20 cellular contexts compared by ENCODE assay signal in genomic region chr4:92522371-92522770, GRCh38.
"Had no signal": no experiment of that assay in that cellular context is flagged by ENCODE, and none has a peak within 500 bp of the region (broad histone marks: within the 10 kb centered on the region; RNA-seq: fewer than 3 reads in every experiment).

No MANE protein-coding gene starts in this region.

- H2AFZ ChIP-seq: parathyroid adenoma had no signal

- H3K4me1 ChIP-seq: foreskin keratinocyte, parathyroid adenoma, testis, upper lobe of right lung had no signal

- H3K27me3 ChIP-seq: foreskin keratinocyte, testis, upper lobe of right lung had no signal

- H3K9me3 Mint-ChIP-seq: activated B cell treated with CpG ODN at 0.5 μM for 24 hours; activated CD4-positive, alpha-beta memory T cell treated with anti-CD3 and anti-CD28 coated beads, Interleukin-2, amount 10 ng/mL, durations not matched to agents 7 days and 5 days; activated naive CD8-positive, alpha-beta T cell treated with anti-CD3 and anti-CD28 coated beads, Interleukin-2, amount 10 ng/mL, durations not matched to agents 7 days and 5 days; stimulated activated memory B cell treated with anti-CD40 and anti-IgM and Interleukin-4, amounts not matched to agents 10 μg/mL and 1 μg/mL and 100 μg/mL, for 72 hours had no signal

- H3K4me3 ChIP-seq: lung, testis, upper lobe of right lung had no signal

- DNase-seq: activated B cell treated with CpG ODN at 0.5 μM for 24 hours; activated CD4-positive, alpha-beta memory T cell treated with anti-CD3 and anti-CD28 coated beads, Interleukin-2, amount 10 ng/mL, durations not matched to agents 7 days and 5 days; activated CD4-positive, alpha-beta T cell treated with anti-CD3 and anti-CD28 coated beads for 4 hours; activated naive CD4-positive, alpha-beta T cell treated with Interleukin-2 at 50 U/mL for 16 hours; activated naive CD8-positive, alpha-beta T cell treated with anti-CD3 and anti-CD28 coated beads, Interleukin-2, amount 10 ng/mL, durations not matched to agents 7 days and 5 days; activated T-cell treated with anti-CD3 and anti-CD28 coated beads, Interleukin-2, amount 50 U/mL, for 1 hour; amygdala; foreskin keratinocyte; hippocampal formation; stimulated activated CD4-positive, alpha-beta T cell treated with anti-CD3 and anti-CD28 coated beads, Interleukin-4, amount 100 ng/mL, for 4 hours; T-helper 2 cell; testis; upper lobe of right lung had no signal

- H3K27me3 Mint-ChIP-seq: activated B cell treated with CpG ODN at 0.5 μM for 24 hours; activated CD4-positive, alpha-beta memory T cell treated with anti-CD3 and anti-CD28 coated beads, Interleukin-2, amount 10 ng/mL, durations not matched to agents 7 days and 5 days; activated naive CD8-positive, alpha-beta T cell treated with anti-CD3 and anti-CD28 coated beads, Interleukin-2, amount 10 ng/mL, durations not matched to agents 7 days and 5 days; stimulated activated memory B cell treated with anti-CD40 and anti-IgM and Interleukin-4, amounts not matched to agents 10 μg/mL and 1 μg/mL and 100 μg/mL, for 72 hours had no signal

- H3K9me3 ChIP-seq: testis, upper lobe of right lung had no signal

- H3K4me3 Mint-ChIP-seq: activated B cell treated with CpG ODN at 0.5 μM for 24 hours; activated CD4-positive, alpha-beta memory T cell treated with anti-CD3 and anti-CD28 coated beads, Interleukin-2, amount 10 ng/mL, durations not matched to agents 7 days and 5 days; activated naive CD8-positive, alpha-beta T cell treated with anti-CD3 and anti-CD28 coated beads, Interleukin-2, amount 10 ng/mL, durations not matched to agents 7 days and 5 days; neural crest cell; stimulated activated memory B cell treated with anti-CD40 and anti-IgM and Interleukin-4, amounts not matched to agents 10 μg/mL and 1 μg/mL and 100 μg/mL, for 72 hours had no signal

- H3K79me2 ChIP-seq: parathyroid adenoma had no signal

- H3K9ac ChIP-seq: parathyroid adenoma had no signal

- H3K27ac ChIP-seq: foreskin keratinocyte, parathyroid adenoma, testis, upper lobe of right lung had no signal

- H3K27ac Mint-ChIP-seq: activated B cell treated with CpG ODN at 0.5 μM for 24 hours; activated CD4-positive, alpha-beta memory T cell treated with anti-CD3 and anti-CD28 coated beads, Interleukin-2, amount 10 ng/mL, durations not matched to agents 7 days and 5 days; activated naive CD8-positive, alpha-beta T cell treated with anti-CD3 and anti-CD28 coated beads, Interleukin-2, amount 10 ng/mL, durations not matched to agents 7 days and 5 days; activated T-helper 2 cell treated with anti-CD3 and anti-CD28 coated beads, Interferon-gamma antibody, Interleukin-2, Interleukin-4, amounts not matched to agents 10 μg/mL and 5 μg/mL and 100 μg/mL, durations not matched to agents 14 hours and 24 hours and 36 hours; stimulated activated memory B cell treated with anti-CD40 and anti-IgM and Interleukin-4, amounts not matched to agents 10 μg/mL and 1 μg/mL and 100 μg/mL, for 72 hours had no signal

- H3K4me1 Mint-ChIP-seq: activated B cell treated with CpG ODN at 0.5 μM for 24 hours; activated CD4-positive, alpha-beta memory T cell treated with anti-CD3 and anti-CD28 coated beads, Interleukin-2, amount 10 ng/mL, durations not matched to agents 7 days and 5 days; activated naive CD8-positive, alpha-beta T cell treated with anti-CD3 and anti-CD28 coated beads, Interleukin-2, amount 10 ng/mL, durations not matched to agents 7 days and 5 days; stimulated activated memory B cell treated with anti-CD40 and anti-IgM and Interleukin-4, amounts not matched to agents 10 μg/mL and 1 μg/mL and 100 μg/mL, for 72 hours had no signal

- ATAC-seq: foreskin keratinocyte; sciatic nerve; stimulated activated memory B cell treated with anti-CD40 and anti-IgM and Interleukin-4, amounts not matched to agents 10 μg/mL and 1 μg/mL and 100 μg/mL, for 72 hours; upper lobe of right lung had no signal

- H3K36me3 Mint-ChIP-seq: activated naive CD8-positive, alpha-beta T cell treated with anti-CD3 and anti-CD28 coated beads, Interleukin-2, amount 10 ng/mL, durations not matched to agents 7 days and 5 days; stimulated activated memory B cell treated with anti-CD40 and anti-IgM and Interleukin-4, amounts not matched to agents 10 μg/mL and 1 μg/mL and 100 μg/mL, for 72 hours had no signal

- H3K36me3 ChIP-seq: upper lobe of right lung had no signal

- FAIRE-seq: keratinocyte had no signal
